In the genomic region with DNA sequence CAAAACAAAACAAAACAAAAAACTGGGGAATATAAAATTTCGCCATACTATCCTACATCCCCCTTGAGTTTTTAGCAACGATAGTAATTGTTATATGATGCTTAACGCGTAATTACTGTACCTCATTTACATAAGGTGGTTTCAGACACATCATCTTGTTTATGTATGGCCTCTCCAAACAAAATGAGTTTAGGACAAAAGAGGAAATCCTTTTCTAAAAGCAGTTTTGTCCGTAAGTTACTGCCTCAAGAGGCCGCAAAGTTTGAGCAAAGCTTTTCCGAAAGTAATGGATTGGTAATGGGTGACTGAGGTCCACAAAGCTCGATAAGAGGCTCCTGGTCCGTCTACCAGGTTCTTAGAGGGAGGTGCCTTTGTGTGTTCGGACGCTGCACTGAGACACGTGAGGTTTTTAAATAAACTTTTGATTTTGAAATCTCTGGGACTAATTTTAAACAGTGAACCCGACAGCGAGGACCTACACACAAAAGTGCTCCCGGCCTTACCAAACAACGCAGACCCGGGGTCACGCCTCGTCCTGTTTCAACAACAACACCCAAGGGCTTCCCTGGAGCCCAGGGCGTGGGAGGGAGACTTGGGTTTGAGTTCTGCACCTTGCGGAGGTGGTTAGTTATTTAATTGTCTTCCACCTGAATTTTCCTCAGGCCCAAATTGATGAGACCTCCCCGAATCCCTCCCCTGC, we compare ENCODE assay signal across 8 cellular contexts. TPM values are rescaled to one million over a fixed set of nuclear protein-coding genes. Genes with fewer than 3 reads are reported as not detected.
DNase-seq lines count a peak whose midpoint lies in the region; ATAC-seq, FAIRE-seq and TF ChIP-seq lines count a peak whose summit lies in the region.

No MANE protein-coding gene starts in this region.

- peaks cover 39% of the 10 kb centered on the region for H3K79me2 ChIP-seq in osteoblast (ENCODE audit: insufficient read depth, low read length)

- H3K4me3 ChIP-seq in Peyer's patch (peak overlapping the region; percentile 73 to 85 (median 76)), esophagus muscularis mucosa (peak overlapping the region; percentile 79 to 89 (median 86)), osteoblast (ENCODE audit: insufficient read depth, low read length) (peak overlapping the region; percentile 95)

- peaks cover 16% of the 10 kb centered on the region for H4K20me1 ChIP-seq in osteoblast (ENCODE audit: insufficient read depth, low read length)

- no peaks in the 10 kb centered on the region for H3K36me3 ChIP-seq in Peyer's patch
- H3K36me3 ChIP-seq in esophagus muscularis mucosa = peaks cover 0 to 14% (median 0%) of the 10 kb centered on the region in 4 donors
- H3K36me3 ChIP-seq in osteoblast (ENCODE audit: insufficient read depth, low read length) = no peaks in the 10 kb centered on the region

- no peaks in the 10 kb centered on the region for H3K9me3 Mint-ChIP-seq in activated CD8-positive, alpha-beta memory T cell treated with anti-CD3 and anti-CD28 coated beads, Interleukin-2, amount 10 ng/mL, durations not matched to agents 7 days and 5 days (ENCODE audit: low read depth)

- peak overlapping the region; percentile 87 for H3K27ac Mint-ChIP-seq in activated CD8-positive, alpha-beta memory T cell treated with anti-CD3 and anti-CD28 coated beads, Interleukin-2, amount 10 ng/mL, durations not matched to agents 7 days and 5 days

- H3K4me3 Mint-ChIP-seq in activated CD8-positive, alpha-beta memory T cell treated with anti-CD3 and anti-CD28 coated beads, Interleukin-2, amount 10 ng/mL, durations not matched to agents 7 days and 5 days = peak overlapping the region; percentile 94

- CTCF ChIA-PET in activated CD8-positive, alpha-beta memory T cell treated with anti-CD3 and anti-CD28 coated beads, Interleukin-2, amount 10 ng/mL, durations not matched to agents 7 days and 5 days (lab: Charles Lee) = interaction anchor here (0.9 kb wide), 1 partner anchor 19 kb away, joined by 3 read pairs; no protein-coding TSS in a partner anchor

- WGBS in esophagus muscularis mucosa = 30% methylated on average over 15 of the region's 22 CpGs

- DNase-seq in activated CD8-positive, alpha-beta memory T cell treated with anti-CD3 and anti-CD28 coated beads, Interleukin-2, amount 10 ng/mL, durations not matched to agents 7 days and 5 days = no peak
- no peak for DNase-seq in activated CD8-positive, alpha-beta memory T cell treated with anti-CD3 and anti-CD28 coated beads for 24 hours
- no peak for DNase-seq in Peyer's patch
- DNase-seq in esophagus muscularis mucosa (ENCODE audit: extremely low spot score) = no peak
- DNase-seq in osteoblast (ENCODE audit: insufficient read length, low spot score, missing footprints) = peak; percentile 54
- no peak for DNase-seq in RKO (ENCODE audit: low spot score)
- no peak for DNase-seq in D721Med (ENCODE audit: insufficient read length, low spot score)

- peak overlapping the region; percentile 92 for H3K4me2 ChIP-seq in osteoblast (ENCODE audit: insufficient read depth, low read length)

- TF ChIP-seq POLR2A in Peyer's patch (IDR thresholded peaks at IDR 0.05) = no peak
- no peak for TF ChIP-seq POLR2A in esophagus muscularis mucosa (IDR thresholded peaks at IDR 0.05; ENCODE audit: low read depth)

- no peak for FAIRE-seq in D721Med (lab: Jason Lieb, UNC)

- TF ChIP-seq CTCF in Peyer's patch (IDR thresholded peaks at IDR 0.05) = no peak
- TF ChIP-seq CTCF in esophagus muscularis mucosa (IDR thresholded peaks at IDR 0.05) = no peak
- TF ChIP-seq CTCF in osteoblast (IDR thresholded peaks at IDR 0.05; ENCODE audit: extremely low read depth, low read depth, low read length) = no peak
- no peak for TF ChIP-seq CTCF in D721Med (IDR thresholded peaks at IDR 0.05; ENCODE audit: insufficient read depth, missing control alignments)

- peak; percentile 15 for TF ChIP-seq EP300 in esophagus muscularis mucosa (IDR thresholded peaks at IDR 0.05)

- no peak for ATAC-seq in activated CD8-positive, alpha-beta memory T cell treated with anti-CD3 and anti-CD28 coated beads, Interleukin-2, amount 10 ng/mL, durations not matched to agents 7 days and 5 days
- no peak for ATAC-seq in GM18517 (IDR thresholded peaks at IDR 0.05; ENCODE audit: unreplicated experiment)

- H2AFZ ChIP-seq in osteoblast (ENCODE audit: low read length) = peak overlapping the region; percentile 93

- H3K9me3 ChIP-seq in Peyer's patch (no peaks in the 10 kb centered on the region), esophagus muscularis mucosa (no peaks in the 10 kb centered on the region), osteoblast (ENCODE audit: low read depth, low read length) (no peaks in the 10 kb centered on the region)

- H3K4me1 ChIP-seq in Peyer's patch = peaks cover 0 to 11% (median 0%) of the 10 kb centered on the region in 4 donors
- peaks cover 21 to 40% (median 32%) of the 10 kb centered on the region in 4 donors for H3K4me1 ChIP-seq in esophagus muscularis mucosa
- peaks cover 24% of the 10 kb centered on the region for H3K4me1 ChIP-seq in osteoblast (ENCODE audit: insufficient read depth, low read length)

- no peaks in the 10 kb centered on the region for H3K27me3 Mint-ChIP-seq in activated CD8-positive, alpha-beta memory T cell treated with anti-CD3 and anti-CD28 coated beads, Interleukin-2, amount 10 ng/mL, durations not matched to agents 7 days and 5 days

- peaks cover 25% of the 10 kb centered on the region for H3K4me1 Mint-ChIP-seq in activated CD8-positive, alpha-beta memory T cell treated with anti-CD3 and anti-CD28 coated beads, Interleukin-2, amount 10 ng/mL, durations not matched to agents 7 days and 5 days

- no peaks in the 10 kb centered on the region for H3K27me3 ChIP-seq in Peyer's patch
- no peaks in the 10 kb centered on the region for H3K27me3 ChIP-seq in esophagus muscularis mucosa
- H3K27me3 ChIP-seq in osteoblast (ENCODE audit: insufficient read depth, low read length) = no peaks in the 10 kb centered on the region

- peak overlapping the region; percentile 93 to 98 (median 96) for H3K27ac ChIP-seq in Peyer's patch
- H3K27ac ChIP-seq in esophagus muscularis mucosa (replicated peaks in 1 of 4) = peak overlapping the region; percentile 92 to 98 (median 94)
- peak overlapping the region; percentile 89 for H3K27ac ChIP-seq in osteoblast (ENCODE audit: low read depth, low read length)

- H3K36me3 Mint-ChIP-seq in activated CD8-positive, alpha-beta memory T cell treated with anti-CD3 and anti-CD28 coated beads, Interleukin-2, amount 10 ng/mL, durations not matched to agents 7 days and 5 days = peaks cover 3% of the 10 kb centered on the region

- intact Hi-C loops in esophagus muscularis mucosa (cut with DNase I) = no loop called here

RNA-seq across cellular contexts. Expression of a gene that starts 0.5 kb away (rescaled TPM):
- total RNA-seq in activated CD8-positive, alpha-beta memory T cell treated with anti-CD3 and anti-CD28 coated beads, Interleukin-2, amount 10 ng/mL, durations not matched to agents 7 days and 5 days = 1 to 10 TPM; 3.5 to 3.8 TPM
- total RNA-seq in Peyer's patch = 10 to 100 TPM in 1 of 4 donors, 1 to 10 TPM in 3; 2.5 to 10.7 (median 7.6) TPM
- 1 to 10 TPM; 3.8 to 8.1 (median 5.7) TPM for total RNA-seq in esophagus muscularis mucosa
- total RNA-seq in osteoblast = 10.1 and 12.1 TPM in 2 replicates

RNA-seq across cellular contexts. Expression of a gene that starts 22.1 kb away (rescaled TPM):
- 10 to 100 TPM; 15.7 to 23.5 TPM for total RNA-seq in activated CD8-positive, alpha-beta memory T cell treated with anti-CD3 and anti-CD28 coated beads, Interleukin-2, amount 10 ng/mL, durations not matched to agents 7 days and 5 days
- total RNA-seq in Peyer's patch (10 to 100 TPM; 14.0 to 50.3 (median 21.2) TPM), esophagus muscularis mucosa (10 to 100 TPM in 3 of 4 donors, 1 to 10 TPM in 1; 7.8 to 11.9 (median 10.6) TPM), osteoblast (8.5 and 10.1 TPM in 2 replicates)
